In the genomic region with DNA sequence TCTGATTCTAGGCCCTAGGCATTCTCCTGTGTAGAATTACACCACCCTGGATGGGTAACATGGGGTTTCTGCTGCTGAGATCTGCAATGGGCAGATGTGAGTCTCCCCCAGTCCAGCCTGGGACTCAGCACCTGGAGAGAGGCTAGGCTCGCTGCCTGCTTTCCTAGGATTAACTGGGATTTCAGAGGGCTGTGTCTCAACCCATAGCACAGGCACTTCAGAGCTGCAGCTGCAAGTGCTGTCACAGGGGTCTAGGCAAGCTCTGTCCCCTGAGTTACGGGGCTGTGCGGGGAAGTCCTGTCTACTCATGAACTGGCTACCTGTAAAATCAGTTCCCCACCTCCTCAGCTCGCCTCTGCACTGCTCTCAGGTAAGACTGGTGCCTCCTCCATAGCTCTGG, we compare ENCODE assay signal across 17 cellular contexts. TPM values are rescaled to one million over a fixed set of nuclear protein-coding genes. Genes with fewer than 3 reads are reported as not detected.
A peak's percentile ranks its signal among the peaks of the same experiment; 100 is the strongest.
DNase-seq lines count a peak whose midpoint lies in the region; ATAC-seq and TF ChIP-seq lines count a peak whose summit lies in the region.
"Had no signal": no experiment of that assay in that cellular context is flagged by ENCODE, and none has a peak within 500 bp of the region (broad histone marks: within the 10 kb centered on the region; RNA-seq: fewer than 3 reads in every experiment).

No MANE protein-coding gene starts in this region.

- H4K8ac ChIP-seq in neuronal stem cell (ENCODE audit: low read depth, low read length) = no peak overlapping the region

- H3K27me3 Mint-ChIP-seq in endodermal cell (ENCODE audit: insufficient read depth) = no peaks in the 10 kb centered on the region
- no peaks in the 10 kb centered on the region for H3K27me3 Mint-ChIP-seq in activated T-cell treated with anti-CD3 and anti-CD28 coated beads, Interleukin-2, amount 50 U/mL, for 4 hours (ENCODE audit: low read depth)
- H3K27me3 Mint-ChIP-seq: CD4-positive, alpha-beta T cell had no signal

- no peaks in the 10 kb centered on the region for H3K79me1 ChIP-seq in neuronal stem cell (ENCODE audit: low read depth, low read length)

- no peak overlapping the region for H4K91ac ChIP-seq in neuronal stem cell (ENCODE audit: low read depth, low read length, poor library complexity)

- DNase-seq in NCI-H82 (lab: John Stamatoyannopoulos, UW) (peak; percentile 53), NCI-H82 treated with DMSO at 0.1 percent for 48 hours (lab: John Stamatoyannopoulos, UW; ENCODE audit: unreplicated experiment) (no peak), endodermal cell (peak; percentile 40), neuronal stem cell (ENCODE audit: low spot score) (no peak), NCI-H345 (lab: John Stamatoyannopoulos, UW) (no peak), globus pallidus (ENCODE audit: low spot score) (no peak)
- no peak for DNase-seq in activated T-cell treated with anti-CD3 and anti-CD28 coated beads, Interleukin-2, amount 50 U/mL, for 4 hours
- DNase-seq: AML-193; Caco-2; CD4-positive, alpha-beta T cell; DMS79 treated with DMSO at 0.1 percent for 48 hours; GF-D8; GM23248 had no signal

- H3K9me3 Mint-ChIP-seq in endodermal cell = no peaks in the 10 kb centered on the region
- H3K9me3 Mint-ChIP-seq in activated T-cell treated with anti-CD3 and anti-CD28 coated beads, Interleukin-2, amount 50 U/mL, for 4 hours = no peaks in the 10 kb centered on the region
- H3K9me3 Mint-ChIP-seq: CD4-positive, alpha-beta T cell had no signal

- H3K4me1 ChIP-seq in endodermal cell (ENCODE audit: control insufficient read depth, insufficient read depth, low read length) (no peaks in the 10 kb centered on the region), neuronal stem cell (ENCODE audit: control insufficient read depth in 2 of 2, insufficient read depth in 1 of 2, low read depth in 1 of 2, low read length in 2 of 2) (peaks cover 6 to 9% of the 10 kb centered on the region in 2 donors)
- H3K4me1 ChIP-seq: A549 had no signal

- H3K23ac ChIP-seq in neuronal stem cell (ENCODE audit: low read depth, low read length, poor library complexity) = no peak overlapping the region

- H3K36me3 Mint-ChIP-seq in endodermal cell (ENCODE audit: low read depth) = peaks cover 11% of the 10 kb centered on the region
- H3K36me3 Mint-ChIP-seq in activated T-cell treated with anti-CD3 and anti-CD28 coated beads, Interleukin-2, amount 50 U/mL, for 4 hours (ENCODE audit: insufficient read depth) = no peaks in the 10 kb centered on the region

- no peak overlapping the region for H3K27ac Mint-ChIP-seq in endodermal cell
- H3K27ac Mint-ChIP-seq: CD4-positive, alpha-beta T cell had no signal

- H2AK5ac ChIP-seq in neuronal stem cell (ENCODE audit: low read depth, low read length) = no peak overlapping the region

- no peak overlapping the region for H3K14ac ChIP-seq in neuronal stem cell (ENCODE audit: low read length)

- H3K27me3 ChIP-seq in endodermal cell (ENCODE audit: control insufficient read depth, insufficient read depth, low read length, poor library complexity, severe bottlenecking) = no peaks in the 10 kb centered on the region
- H3K27me3 ChIP-seq in neuronal stem cell (ENCODE audit: control insufficient read depth in 3 of 3, insufficient read depth in 3 of 3, low read depth in 1 of 3, low read length in 3 of 3) = no peaks in the 10 kb centered on the region

- no peaks in the 10 kb centered on the region for H3K9me3 ChIP-seq in endodermal cell (ENCODE audit: control insufficient read depth, low read length)
- H3K9me3 ChIP-seq in neuronal stem cell (replicated peaks in 1 of 2; ENCODE audit: control insufficient read depth in 2 of 2, insufficient read depth in 1 of 2, low read depth in 1 of 2, low read length in 2 of 2) = no peaks in the 10 kb centered on the region
- H3K9me3 ChIP-seq: A549, Caco-2, HAP-1 had no signal

- TF ChIP-seq CTCF in endodermal cell (conservative IDR thresholded peaks at IDR 0.05) = no peak

- H3K9ac ChIP-seq in endodermal cell (ENCODE audit: extremely low read depth, low read length, poor library complexity, severe bottlenecking) (no peak overlapping the region), neuronal stem cell (ENCODE audit: low read depth, low read length, poor library complexity) (no peak overlapping the region)
- H3K9ac ChIP-seq: GM23248 had no signal

- 94 to 95% methylated on average over 3 to 4 of the region's 4 CpGs for WGBS in endodermal cell (ENCODE audit: insufficient coverage in 1 of 2, insufficient read length in 1 of 2), 2 experiments
- no CpG with 5 or more reads among the region's 4 CpGs for WGBS in neuronal stem cell (ENCODE audit: extremely low coverage in 2 of 2, insufficient read length in 2 of 2, insufficient replicate concordance in 1 of 2), 2 donors

- H2BK12ac ChIP-seq in neuronal stem cell (ENCODE audit: low read length) = no peak overlapping the region

- H2AFZ ChIP-seq in neuronal stem cell (ENCODE audit: low read length) = no peak overlapping the region
- H2AFZ ChIP-seq: GM23248 had no signal

- ATAC-seq in activated T-cell treated with anti-CD3 and anti-CD28 coated beads, Interleukin-2, amount 50 U/mL, for 4 hours = no peak
- ATAC-seq: A549 had no signal

- no peak overlapping the region for H3K4me3 Mint-ChIP-seq in endodermal cell
- H3K4me3 Mint-ChIP-seq in activated T-cell treated with anti-CD3 and anti-CD28 coated beads, Interleukin-2, amount 50 U/mL, for 4 hours = no peak overlapping the region
- H3K4me3 Mint-ChIP-seq: CD4-positive, alpha-beta T cell had no signal

- H3K18ac ChIP-seq in neuronal stem cell (ENCODE audit: low read length) = peak overlapping the region; percentile 21

- no peak overlapping the region for H2BK120ac ChIP-seq in neuronal stem cell (ENCODE audit: low read depth, low read length)

- H3K4me3 ChIP-seq in endodermal cell (ENCODE audit: low read length) = no peak overlapping the region
- no peak overlapping the region for H3K4me3 ChIP-seq in neuronal stem cell (ENCODE audit: low read length in 2 of 2)
- H3K4me3 ChIP-seq: A549, GM23248, HAP-1 had no signal

- H2BK15ac ChIP-seq in neuronal stem cell (ENCODE audit: low read length) = no peak overlapping the region

- H3K27ac ChIP-seq in endodermal cell (ENCODE audit: low read depth, low read length) = no peak overlapping the region
- H3K27ac ChIP-seq in neuronal stem cell (replicated peaks; ENCODE audit: low read length) = no peak overlapping the region
- H3K27ac ChIP-seq: 22Rv1, A549, C4-2B, GM23248 had no signal

- H2BK5ac ChIP-seq in neuronal stem cell (ENCODE audit: low read length) = no peak overlapping the region

- no peaks in the 10 kb centered on the region for H3K36me3 ChIP-seq in endodermal cell (ENCODE audit: control insufficient read depth, insufficient read depth, low read length)
- no peaks in the 10 kb centered on the region for H3K36me3 ChIP-seq in neuronal stem cell (replicated peaks in 1 of 2; ENCODE audit: control insufficient read depth in 2 of 2, insufficient read depth in 2 of 2, low read length in 2 of 2)
- H3K36me3 ChIP-seq: HAP-1 had no signal

- no peak overlapping the region for H3K4ac ChIP-seq in neuronal stem cell (ENCODE audit: low read length)

- H3K4me2 ChIP-seq in neuronal stem cell (ENCODE audit: insufficient read depth, low read length, poor library complexity, severe bottlenecking) = no peak overlapping the region
- H3K4me2 ChIP-seq: A549 had no signal

- H3K4me1 Mint-ChIP-seq in endodermal cell = peaks cover 25% of the 10 kb centered on the region
- H3K4me1 Mint-ChIP-seq in activated T-cell treated with anti-CD3 and anti-CD28 coated beads, Interleukin-2, amount 50 U/mL, for 4 hours (ENCODE audit: low read depth) = no peaks in the 10 kb centered on the region

RNA-seq across cellular contexts. Expression of a gene that starts 51.5 kb away (rescaled TPM):
- 10 to 100 TPM in 1 of 2 donors, 1 to 10 TPM in 1; 9.9 to 16.7 TPM for total RNA-seq in endodermal cell
- 4.5 TPM for polyA plus RNA-seq in endodermal cell (2013, experiment 1 of 2)
- 4.3 TPM for polyA plus RNA-seq in endodermal cell (2013, experiment 2 of 2)
- polyA plus RNA-seq in neuronal stem cell (2013, experiment 1 of 2) = 2.2 TPM
- 1.9 TPM for polyA plus RNA-seq in neuronal stem cell (2013, experiment 2 of 2)
- total RNA-seq in activated T-cell treated with anti-CD3 and anti-CD28 coated beads, Interleukin-2, amount 50 U/mL, for 4 hours = 1 to 10 TPM; 1.1 to 1.5 (median 1.4) TPM
- total RNA-seq: CD4-positive, alpha-beta T cell had no signal

Comparison
In these comparisons a context has a peak if more than half of its experiments do, and no peak if none do; other contexts are left out.
1. DNase-seq: peak in NCI-H82 (single experiment) and endodermal cell (single experiment); none in NCI-H82 treated with DMSO at 0.1 percent for 48 hours (single experiment), neuronal stem cell (single experiment), NCI-H345 (single experiment), activated T-cell treated with anti-CD3 and anti-CD28 coated beads, Interleukin-2, amount 50 U/mL, for 4 hours (single experiment) and globus pallidus (single experiment).
2. RNA of a gene that starts 51.5 kb away (total RNA-seq): 9.9 to 16.7 TPM in endodermal cell; 1.1 to 1.5 TPM in activated T-cell treated with anti-CD3 and anti-CD28 coated beads, Interleukin-2, amount 50 U/mL, for 4 hours; every median in the first group is over 4 times any median in the second.